ENCODE assay signal across 8 cellular contexts in genomic region chr9:40906879-40907278, GRCh38.
A peak's percentile ranks its signal among the peaks of the same experiment; 100 is the strongest.
DNase-seq lines count a peak whose midpoint lies in the region; ATAC-seq and TF ChIP-seq lines count a peak whose summit lies in the region.
"Not testable (repeated sequence)": the region's sequence is repeated elsewhere in the genome, so short reads cannot be mapped to it uniquely, and the experiment has no call there.

No MANE protein-coding gene starts in this region.

- H3K27me3 ChIP-seq in gastroesophageal sphincter; heart right ventricle; left lung; aorta (ENCODE audit: control insufficient read depth in 1 of 2, insufficient read depth in 2 of 2, low read length in 1 of 2): not testable (repeated sequence)

- intact Hi-C loops in heart right ventricle (cut with DNase I); left lung (cut with DNase I); mucosa of descending colon (cut with DNase I, micrococcal nuclease); aorta (cut with DNase I): not testable (repeated sequence)

- H3K36me3 ChIP-seq in gastroesophageal sphincter; heart right ventricle; left lung; mucosa of descending colon (ENCODE audit: low read depth); aorta (ENCODE audit: control insufficient read depth in 1 of 2, insufficient read depth in 2 of 2, low read length in 1 of 2): not testable (repeated sequence)

- not testable (repeated sequence) for H3K4me1 ChIP-seq in gastroesophageal sphincter; heart right ventricle; left lung; mucosa of descending colon (ENCODE audit: low read depth); aorta (ENCODE audit: control insufficient read depth in 1 of 2, insufficient read depth in 2 of 2, low read length in 2 of 2)

- peaks cover 49% of the 10 kb centered on the region for H3K9me3 Mint-ChIP-seq in stimulated activated memory B cell treated with anti-CD40 and anti-IgM and Interleukin-4, amounts not matched to agents 10 μg/mL and 1 μg/mL and 100 μg/mL, for 72 hours

- H3K27me3 Mint-ChIP-seq in stimulated activated memory B cell treated with anti-CD40 and anti-IgM and Interleukin-4, amounts not matched to agents 10 μg/mL and 1 μg/mL and 100 μg/mL, for 72 hours: not testable (repeated sequence)

- TF ChIP-seq CTCF in coronary artery (IDR thresholded peaks at IDR 0.05); gastroesophageal sphincter (IDR thresholded peaks at IDR 0.05); heart right ventricle (IDR thresholded peaks at IDR 0.05); left lung (IDR thresholded peaks at IDR 0.05); mucosa of descending colon (IDR thresholded peaks at IDR 0.05); omental fat pad (IDR thresholded peaks at IDR 0.05): not testable (repeated sequence)

- H3K9me3 ChIP-seq in gastroesophageal sphincter: peaks cover 4 to 100% (median 17%) of the 10 kb centered on the region in 3 donors
- H3K9me3 ChIP-seq in heart right ventricle: peaks cover 0 to 100% (median 97%) of the 10 kb centered on the region in 11 donors
- peaks cover 0 to 100% of the 10 kb centered on the region in 2 donors for H3K9me3 ChIP-seq in left lung
- peaks cover 98% of the 10 kb centered on the region for H3K9me3 ChIP-seq in mucosa of descending colon
- peaks cover 45% of the 10 kb centered on the region for H3K9me3 ChIP-seq in aorta (ENCODE audit: control insufficient read depth, low read length)

- H3K4me3 Mint-ChIP-seq in stimulated activated memory B cell treated with anti-CD40 and anti-IgM and Interleukin-4, amounts not matched to agents 10 μg/mL and 1 μg/mL and 100 μg/mL, for 72 hours: not testable (repeated sequence)

- not testable (repeated sequence) for H3K4me1 Mint-ChIP-seq in stimulated activated memory B cell treated with anti-CD40 and anti-IgM and Interleukin-4, amounts not matched to agents 10 μg/mL and 1 μg/mL and 100 μg/mL, for 72 hours

- H3K4me3 ChIP-seq in coronary artery; gastroesophageal sphincter; heart right ventricle; left lung; mucosa of descending colon; aorta (ENCODE audit: low read length in 2 of 2): not testable (repeated sequence)

- peak; percentile 34 for ATAC-seq in gastroesophageal sphincter
- ATAC-seq in heart right ventricle: peak in 5 of 8 donors; percentile 18 to 67 (median 19)
- ATAC-seq in left lung: peak; percentile 30
- peak; percentile 35 for ATAC-seq in mucosa of descending colon
- peak; percentile 35 for ATAC-seq in omental fat pad (ENCODE audit: low FRiP score)
- peak; percentile 47 for ATAC-seq in stimulated activated memory B cell treated with anti-CD40 and anti-IgM and Interleukin-4, amounts not matched to agents 10 μg/mL and 1 μg/mL and 100 μg/mL, for 72 hours
- ATAC-seq in aorta (ENCODE audit: low FRiP score): peak; percentile 53

- H3K27ac ChIP-seq in coronary artery; gastroesophageal sphincter; heart right ventricle; left lung; aorta (ENCODE audit: low read depth in 1 of 2, low read length in 2 of 2): not testable (repeated sequence)

- TF ChIP-seq EP300 in gastroesophageal sphincter (IDR thresholded peaks at IDR 0.05): not testable (repeated sequence)

- peaks cover 50% of the 10 kb centered on the region for H3K36me3 Mint-ChIP-seq in stimulated activated memory B cell treated with anti-CD40 and anti-IgM and Interleukin-4, amounts not matched to agents 10 μg/mL and 1 μg/mL and 100 μg/mL, for 72 hours

- TF ChIP-seq POLR2A in gastroesophageal sphincter (IDR thresholded peaks at IDR 0.05): not testable (repeated sequence)

- 53 to 74% methylated on average over 5 of the region's 5 CpGs for WGBS in gastroesophageal sphincter (ENCODE audit: low coverage in 1 of 2), 2 donors
- 60 to 61% methylated on average over 5 of the region's 5 CpGs for WGBS in heart right ventricle, 2 donors
- 61 to 66% methylated on average over 5 of the region's 5 CpGs for WGBS in aorta, 2 donors

- H3K27ac Mint-ChIP-seq in stimulated activated memory B cell treated with anti-CD40 and anti-IgM and Interleukin-4, amounts not matched to agents 10 μg/mL and 1 μg/mL and 100 μg/mL, for 72 hours: not testable (repeated sequence)

- DNase-seq in coronary artery (ENCODE audit: low spot score): peak; percentile 33
- not testable (repeated sequence) for DNase-seq in heart right ventricle; left lung; mucosa of descending colon; omental fat pad (ENCODE audit: low spot score); aorta
